ENCODE assay signal across 15 cellular contexts in the genomic region with DNA sequence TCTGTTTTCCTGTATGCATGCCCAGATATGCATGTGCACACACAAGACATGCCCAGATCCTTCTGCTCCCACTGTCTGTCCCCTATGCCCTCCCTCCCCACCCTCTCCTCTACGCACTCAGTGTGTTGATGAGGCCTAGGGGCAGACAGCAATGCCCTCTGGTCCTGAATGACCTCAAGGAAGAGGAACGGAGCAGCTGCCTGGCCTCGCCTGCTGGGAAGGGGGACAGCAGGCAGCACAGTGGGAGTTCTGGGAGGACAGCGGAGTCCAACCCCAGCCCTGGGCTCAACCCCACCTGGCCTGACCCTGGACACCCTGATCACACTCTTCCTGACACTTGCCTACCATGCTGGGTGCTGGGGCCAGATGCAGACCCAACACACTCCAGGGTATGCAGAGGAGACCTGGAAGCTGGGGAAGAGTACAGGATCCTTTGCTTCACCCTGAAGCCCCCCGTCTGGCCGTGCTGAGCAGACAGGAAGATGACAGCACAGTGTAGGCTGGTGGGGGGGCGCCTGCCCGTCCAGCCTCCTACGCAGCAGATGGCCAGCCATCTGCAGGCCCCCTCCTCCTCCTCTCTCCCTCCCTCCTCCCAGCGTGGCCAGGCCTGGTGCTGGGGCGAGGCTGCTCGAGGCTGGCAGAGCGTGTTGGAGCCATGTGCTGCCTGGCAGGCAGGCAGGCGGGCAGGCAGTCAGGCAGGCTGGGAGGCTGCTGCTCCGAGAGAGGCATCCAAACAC.
DNase-seq lines count a peak whose midpoint lies in the region; ATAC-seq, FAIRE-seq and TF ChIP-seq lines count a peak whose summit lies in the region.
"Had no signal": no experiment of that assay in that cellular context is flagged by ENCODE, and none has a peak within 500 bp of the region (broad histone marks: within the 10 kb centered on the region; RNA-seq: fewer than 3 reads in every experiment).

No MANE protein-coding gene starts in this region.

- no peak overlapping the region for H3K9ac ChIP-seq in mesenchymal stem cell (ENCODE audit: low read length)

- no peaks in the 10 kb centered on the region for H3K27me3 ChIP-seq in bronchial epithelial cell (ENCODE audit: control insufficient read depth, insufficient read depth, low read length)
- no peaks in the 10 kb centered on the region for H3K27me3 ChIP-seq in mesenchymal stem cell (ENCODE audit: control insufficient read depth in 1 of 2, insufficient read depth in 1 of 2, low read length in 2 of 2)
- H3K27me3 ChIP-seq in suprapubic skin: no peaks in the 10 kb centered on the region
- H3K27me3 ChIP-seq: foreskin keratinocyte had no signal

- peak overlapping the region; percentile 75 to 87 for H3K4ac ChIP-seq in mesenchymal stem cell (ENCODE audit: low read depth in 1 of 2, low read length in 2 of 2)

- H3K9me3 ChIP-seq in mesenchymal stem cell (ENCODE audit: control insufficient read depth, low read length) (no peaks in the 10 kb centered on the region), suprapubic skin (no peaks in the 10 kb centered on the region)

- peak overlapping the region; percentile 96 for H4K91ac ChIP-seq in mesenchymal stem cell (ENCODE audit: low read length)

- no peak for TF ChIP-seq POLR2A in suprapubic skin (IDR thresholded peaks at IDR 0.05)

- peak overlapping the region; percentile 84 for H2BK15ac ChIP-seq in mesenchymal stem cell (ENCODE audit: low read depth, poor library complexity, severe bottlenecking)

- H3K4me2 ChIP-seq in mesenchymal stem cell (ENCODE audit: low read length, poor library complexity, severe bottlenecking): no peak overlapping the region

- no peak overlapping the region for H3K23ac ChIP-seq in mesenchymal stem cell (ENCODE audit: low read length in 2 of 2)

- H3K27ac ChIP-seq in mesenchymal stem cell (ENCODE audit: low read length, poor library complexity, severe bottlenecking) (no peak overlapping the region), suprapubic skin (peak overlapping the region; percentile 9)
- H3K27ac ChIP-seq: foreskin keratinocyte had no signal

- no peaks in the 10 kb centered on the region for H3K36me3 ChIP-seq in bronchial epithelial cell (ENCODE audit: control insufficient read depth, insufficient read depth, low read length)
- H3K36me3 ChIP-seq in mesenchymal stem cell (ENCODE audit: control insufficient read depth in 1 of 2, insufficient read depth in 2 of 2, low read depth in 1 of 2, low read length in 2 of 2): no peaks in the 10 kb centered on the region
- H3K36me3 ChIP-seq in suprapubic skin: no peaks in the 10 kb centered on the region

- no peaks in the 10 kb centered on the region for H3K79me1 ChIP-seq in mesenchymal stem cell (replicated peaks; ENCODE audit: low read length, poor library complexity, severe bottlenecking)

- no peak overlapping the region for H3K4me3 ChIP-seq in bronchial epithelial cell (ENCODE audit: low read depth, low read length)
- no peak overlapping the region for H3K4me3 ChIP-seq in mesenchymal stem cell (ENCODE audit: insufficient read depth in 1 of 2, low read depth in 1 of 2, low read length in 2 of 2)
- no peak overlapping the region for H3K4me3 ChIP-seq in suprapubic skin

- FAIRE-seq in bronchial epithelial cell (lab: Jason Lieb, UNC): no peak

- no peak overlapping the region for H2AFZ ChIP-seq in mesenchymal stem cell (ENCODE audit: low read depth, low read length)

- H2BK12ac ChIP-seq in mesenchymal stem cell (ENCODE audit: low read length in 2 of 2): peak overlapping the region; percentile 45 to 55

- H3K4me1 ChIP-seq in mesenchymal stem cell (ENCODE audit: control insufficient read depth, insufficient read depth, low read depth, low read length) (peaks cover 43% of the 10 kb centered on the region), suprapubic skin (peaks cover 32% of the 10 kb centered on the region)

- peak overlapping the region; percentile 93 for H4K8ac ChIP-seq in mesenchymal stem cell (ENCODE audit: low read length)

- TF ChIP-seq CTCF in bronchial epithelial cell (IDR thresholded peaks at IDR 0.05; ENCODE audit: insufficient read depth, low read length, severe bottlenecking) (no peak), suprapubic skin (IDR thresholded peaks at IDR 0.05) (no peak)

- DNase-seq in NCI-H2171 (lab: John Stamatoyannopoulos, UW) (peak; percentile 91), bronchial epithelial cell (ENCODE audit: low read depth) (peak; percentile 51), mesenchymal stem cell (no peak), suprapubic skin (ENCODE audit: low spot score in 2 of 2) (no peak)
- no peak for DNase-seq in activated naive CD4-positive, alpha-beta T cell treated with anti-CD3 and anti-CD28 coated beads, Interleukin-2, amount 50 U/mL, for 16 hours
- DNase-seq: activated CD8-positive, alpha-beta memory T cell treated with anti-CD3 and anti-CD28 coated beads for 24 hours; dermis blood vessel endothelial cell; foreskin keratinocyte; Karpas-422; kidney glomerular epithelial cell; NCI-H2107; RPMI8226; T-helper 9 cell had no signal

- TF ChIP-seq EP300 in suprapubic skin (IDR thresholded peaks at IDR 0.05): no peak

- H2AK5ac ChIP-seq in mesenchymal stem cell (ENCODE audit: low read length, severe bottlenecking): peak overlapping the region; percentile 29

- H2BK5ac ChIP-seq in mesenchymal stem cell (ENCODE audit: low read depth, low read length, poor library complexity, severe bottlenecking): no peak overlapping the region

- H2BK120ac ChIP-seq in mesenchymal stem cell (ENCODE audit: low read depth, low read length): no peak overlapping the region

- ATAC-seq in HG03280 (IDR thresholded peaks at IDR 0.05; ENCODE audit: unreplicated experiment) (no peak), GM21528 (IDR thresholded peaks at IDR 0.05; ENCODE audit: low FRiP score, unreplicated experiment) (no peak)
- ATAC-seq: foreskin keratinocyte had no signal

- peak overlapping the region; percentile 77 to 87 for H3K18ac ChIP-seq in mesenchymal stem cell (ENCODE audit: low read depth in 1 of 2, low read length in 2 of 2)

- H3K14ac ChIP-seq in mesenchymal stem cell (ENCODE audit: low read length in 2 of 2): peak overlapping the region in 1 of 2 experiments; percentile 78

- WGBS in mesenchymal stem cell: 52% methylated on average over 14 of the region's 15 CpGs
- WGBS in suprapubic skin: 56% methylated on average over 4 of the region's 15 CpGs

Comparison
In these comparisons a context has a peak if more than half of its experiments do, and no peak if none do; other contexts are left out.
1. DNase-seq: peak in NCI-H2171 (single experiment) and bronchial epithelial cell (single experiment); none in mesenchymal stem cell (single experiment), suprapubic skin (0 of 2) and activated naive CD4-positive, alpha-beta T cell treated with anti-CD3 and anti-CD28 coated beads, Interleukin-2, amount 50 U/mL, for 16 hours (single experiment).